23 cellular contexts compared by ENCODE assay signal in the genomic region with DNA sequence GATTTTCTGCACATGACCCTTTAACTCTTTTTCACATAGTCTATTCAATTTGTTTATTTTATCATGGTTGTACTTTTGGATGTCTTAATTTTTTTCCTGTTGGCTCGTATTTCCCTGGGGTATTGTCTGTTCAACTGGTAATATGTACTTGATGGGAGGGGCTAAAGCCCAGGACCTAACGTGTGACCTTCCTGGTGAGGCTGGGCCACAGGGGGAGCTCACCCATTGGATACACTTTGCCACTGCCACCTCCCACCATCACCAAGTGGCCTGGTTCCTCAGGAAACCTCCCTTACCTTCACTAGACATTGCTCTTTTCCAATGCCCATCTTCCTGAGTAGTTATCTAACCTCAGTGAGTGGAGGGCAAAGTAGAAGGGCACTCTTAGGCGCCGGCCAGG.
"Had no signal": no experiment of that assay in that cellular context is flagged by ENCODE, and none has a peak within 500 bp of the region (broad histone marks: within the 10 kb centered on the region; RNA-seq: fewer than 3 reads in every experiment).

No MANE protein-coding gene starts in this region.

- H3K27ac Mint-ChIP-seq: T-cell had no signal

- H3K9me3 ChIP-seq: SK-N-SH had no signal

- H3K27me3 Mint-ChIP-seq: IgD-negative memory B cell, T-cell had no signal

- ATAC-seq: HepG2, T-cell had no signal

- DNase-seq: KBM-7, MV-4-11, NCI-H1048, NCI-H1105, NCI-H1417, NCI-H1436 treated with DMSO at 0.1 percent for 48 hours, NCI-H1694 treated with DMSO at 0.1 percent for 48 hours, NCI-H1930, NCI-H2081 treated with DMSO at 0.1 percent for 48 hours, NCI-H2171, NCI-H226, NCI-H446, NCI-H510A, NCI-H524 treated with DMSO at 0.1 percent for 48 hours, NCI-H69, NCI-H774, Right ventricle myocardium superior, RPMI8226, SK-N-SH, SW 1271, T-cell had no signal

- H3K4me3 Mint-ChIP-seq: IgD-negative memory B cell, T-cell had no signal

- H3K9me3 Mint-ChIP-seq: T-cell had no signal

- H3K4me1 Mint-ChIP-seq: T-cell had no signal
